In genomic region chr2:3101016-3101703, GRCh38 we compare ENCODE assay signal across 18 cellular contexts.
DNase-seq lines count a peak whose midpoint lies in the region; ATAC-seq, FAIRE-seq and TF ChIP-seq lines count a peak whose summit lies in the region.
"Had no signal": no experiment of that assay in that cellular context is flagged by ENCODE, and none has a peak within 500 bp of the region (broad histone marks: within the 10 kb centered on the region; RNA-seq: fewer than 3 reads in every experiment).

No MANE protein-coding gene starts in this region.

- H3K9me2 ChIP-seq in SK-N-SH: no peaks in the 10 kb centered on the region

- no peak overlapping the region for H3K27ac Mint-ChIP-seq in activated CD4-positive, alpha-beta T cell treated with anti-CD3 and anti-CD28 coated beads, Interleukin-2, amount 10 ng/mL, durations not matched to agents 24 days and 14 days
- H3K27ac Mint-ChIP-seq: IgD-negative memory B cell had no signal

- intact Hi-C loops in activated CD4-positive, alpha-beta T cell treated with anti-CD3 and anti-CD28 coated beads, Interleukin-2, amount 10 ng/mL, durations not matched to agents 24 days and 14 days (cut with micrococcal nuclease): no loop called here
- intact Hi-C loops in kidney (cut with DNase I) (no loop called here), sciatic nerve (cut with DNase I) (no loop called here), ovary (cut with DNase I) (no loop called here)

- H3K4me3 Mint-ChIP-seq in activated CD4-positive, alpha-beta T cell treated with anti-CD3 and anti-CD28 coated beads, Interleukin-2, amount 10 ng/mL, durations not matched to agents 24 days and 14 days: no peak overlapping the region
- H3K4me3 Mint-ChIP-seq: IgD-negative memory B cell had no signal

- H3K36me3 Mint-ChIP-seq in activated CD4-positive, alpha-beta T cell treated with anti-CD3 and anti-CD28 coated beads, Interleukin-2, amount 10 ng/mL, durations not matched to agents 24 days and 14 days (ENCODE audit: low read depth): no peaks in the 10 kb centered on the region
- H3K36me3 Mint-ChIP-seq: IgD-negative memory B cell had no signal

- H3K4me2 ChIP-seq in SK-N-SH: no peak overlapping the region

- CTCF ChIA-PET in SK-N-SH (lab: Yijun Ruan, JAX): interaction anchor here (0.7 to 3.0 kb wide), 16 partner anchors 11 to 1246 kb away, joined by 3 to 15 read pairs (median 3); partner anchors contain the start of gene TRAPPC12

- ATAC-seq in sciatic nerve: no peak
- ATAC-seq: Right ventricle myocardium inferior had no signal

- H3K9ac ChIP-seq in SK-N-SH (no peak overlapping the region), kidney (ENCODE audit: low read length in 2 of 2) (no peak overlapping the region)

- H3K36me3 ChIP-seq in SK-N-SH (replicated peaks in 1 of 2; ENCODE audit: control insufficient read depth in 1 of 2, insufficient read depth in 2 of 2, low read length in 1 of 2): no peaks in the 10 kb centered on the region
- no peaks in the 10 kb centered on the region for H3K36me3 ChIP-seq in kidney (ENCODE audit: control insufficient read depth in 1 of 2, insufficient read depth in 2 of 2, low read length in 2 of 2)
- H3K36me3 ChIP-seq in ovary: no peaks in the 10 kb centered on the region

- TF ChIP-seq RAD21 in SK-N-SH (IDR thresholded peaks at IDR 0.05; ENCODE audit: low read length): no peak; the same call in none of the 2 replicates

- peak; percentile 9 to 100; a peak in 2 of 4 replicates for TF ChIP-seq EP300 in SK-N-SH (IDR thresholded peaks at IDR 0.05; ENCODE audit: borderline replicate concordance in 1 of 2, low read depth in 1 of 2, low read length in 1 of 2)
- no peak for TF ChIP-seq EP300 in ovary (IDR thresholded peaks at IDR 0.05)

- peaks cover 3% of the 10 kb centered on the region for H3K4me1 Mint-ChIP-seq in activated CD4-positive, alpha-beta T cell treated with anti-CD3 and anti-CD28 coated beads, Interleukin-2, amount 10 ng/mL, durations not matched to agents 24 days and 14 days

- H3K27me3 ChIP-seq in SK-N-SH (ENCODE audit: insufficient read depth) (no peaks in the 10 kb centered on the region), ovary (no peaks in the 10 kb centered on the region)

- FAIRE-seq in kidney (lab: Jason Lieb, UNC): no peak
- FAIRE-seq: GM19239, H54 had no signal

- H4K20me1 ChIP-seq in SK-N-SH (ENCODE audit: insufficient read depth): no peaks in the 10 kb centered on the region

- no peak for TF ChIP-seq POLR2A in ovary (IDR thresholded peaks at IDR 0.05)

- no peak for TF ChIP-seq CTCF in SK-N-SH (IDR thresholded peaks at IDR 0.05)
- no peak for TF ChIP-seq CTCF in kidney (IDR thresholded peaks at IDR 0.05; ENCODE audit: borderline replicate concordance, extremely low read depth, insufficient read depth)
- TF ChIP-seq CTCF in ovary (IDR thresholded peaks at IDR 0.05): no peak

- WGBS in SK-N-SH (ENCODE audit: low lambda C conversion rate): 27% methylated on average over 19 of the region's 26 CpGs
- 51 to 72% (median 61%) methylated on average over 25 to 26 of the region's 26 CpGs for WGBS in ovary, 3 donors

- peaks cover 0 to 81% of the 10 kb centered on the region in 2 experiments; a peak in 2 of 4 replicates for H3K4me1 ChIP-seq in SK-N-SH (ENCODE audit: control insufficient read depth in 1 of 2, insufficient read depth in 2 of 2, low read depth in 1 of 2, low read length in 1 of 2)
- no peaks in the 10 kb centered on the region for H3K4me1 ChIP-seq in kidney (ENCODE audit: control insufficient read depth in 1 of 2, insufficient read depth in 1 of 2, low read depth in 1 of 2, low read length in 2 of 2)
- no peaks in the 10 kb centered on the region for H3K4me1 ChIP-seq in ovary (ENCODE audit: insufficient read depth)

- POLR2A ChIA-PET in SK-N-SH (lab: Yijun Ruan, JAX): interaction anchor here (0.7 to 4.7 kb wide), 23 partner anchors 12 to 775 kb away, joined by 3 to 66 read pairs (median 5); partner anchors contain the start of genes EIPR1 and TRAPPC12

- peak overlapping the region in 1 of 2 experiments; percentile 100; a peak in 3 of 4 replicates for H3K27ac ChIP-seq in SK-N-SH (ENCODE audit: low read depth in 2 of 2, low read length in 1 of 2)
- no peak overlapping the region for H3K27ac ChIP-seq in kidney (ENCODE audit: low read depth in 2 of 2, low read length in 2 of 2)
- no peak overlapping the region for H3K27ac ChIP-seq in ovary
- H3K27ac ChIP-seq: C4-2B had no signal

- peak; percentile 35 for DNase-seq in activated CD4-positive, alpha-beta T cell treated with anti-CD3 and anti-CD28 coated beads, Interleukin-2, amount 10 ng/mL, durations not matched to agents 24 days and 14 days
- no peak for DNase-seq in activated CD4-positive, alpha-beta T cell treated with anti-CD3 and anti-CD28 coated beads for 1 hour
- DNase-seq in SK-N-SH (peak; percentile 93), kidney (peak; percentile 30), sciatic nerve (ENCODE audit: low spot score) (peak; percentile 34), MV-4-11 (lab: John Stamatoyannopoulos, UW) (no peak), ovary (no peak)
- no peak for DNase-seq in stimulated activated CD4-positive, alpha-beta T cell treated with anti-CD3 and anti-CD28 coated beads, Interleukin-2, amount 100 ng/mL, for 24 hours
- DNase-seq: 8988T, COR-L47, NCI-H1105 treated with DMSO at 0.1 percent for 48 hours, NCI-H1930, NCI-H748 treated with DMSO at 0.1 percent for 48 hours had no signal

- H3K79me2 ChIP-seq in SK-N-SH (ENCODE audit: insufficient read depth): no peaks in the 10 kb centered on the region

- no peaks in the 10 kb centered on the region for H3K9me3 Mint-ChIP-seq in activated CD4-positive, alpha-beta T cell treated with anti-CD3 and anti-CD28 coated beads, Interleukin-2, amount 10 ng/mL, durations not matched to agents 24 days and 14 days
- H3K9me3 Mint-ChIP-seq: IgD-negative memory B cell had no signal

- peaks cover 7% of the 10 kb centered on the region for H3K27me3 Mint-ChIP-seq in activated CD4-positive, alpha-beta T cell treated with anti-CD3 and anti-CD28 coated beads, Interleukin-2, amount 10 ng/mL, durations not matched to agents 24 days and 14 days

- H3F3A ChIP-seq in SK-N-SH (replicated peaks; ENCODE audit: insufficient read depth): no peaks in the 10 kb centered on the region

- H2AFZ ChIP-seq in SK-N-SH (ENCODE audit: low read depth): no peak overlapping the region

- no peaks in the 10 kb centered on the region for H3K9me3 ChIP-seq in SK-N-SH
- no peaks in the 10 kb centered on the region for H3K9me3 ChIP-seq in kidney (ENCODE audit: control insufficient read depth in 1 of 2, low read length in 2 of 2)
- no peaks in the 10 kb centered on the region for H3K9me3 ChIP-seq in ovary

- peak overlapping the region in 1 of 2 experiments; percentile 29; a peak in 1 of 4 replicates for H3K4me3 ChIP-seq in SK-N-SH (ENCODE audit: low read depth in 2 of 2, low read length in 1 of 2)
- H3K4me3 ChIP-seq in kidney (ENCODE audit: low read length in 2 of 2): no peak overlapping the region
- H3K4me3 ChIP-seq in ovary: no peak overlapping the region

TF ChIP-seq in SK-N-SH, 30 proteins besides CTCF, POLR2A, EP300 and RAD21:
- no peak for TF ChIP-seq RXRA (IDR thresholded peaks at IDR 0.05; ENCODE audit: borderline replicate concordance, low read depth)
- TF ChIP-seq RFX5 (IDR thresholded peaks at IDR 0.05; ENCODE audit: low read length): peak; percentile 51; the same call in 1 of the 2 replicates
- TF ChIP-seq MXI1 (IDR thresholded peaks at IDR 0.05; ENCODE audit: low read depth, low read length): peak; percentile 91
- TF ChIP-seq POLR2AphosphoS5 (IDR thresholded peaks at IDR 0.05; ENCODE audit: low read depth, low read length): peak; percentile 77
- peak; percentile 94 for TF ChIP-seq RCOR1 (IDR thresholded peaks at IDR 0.05; ENCODE audit: low read length)
- TF ChIP-seq JUND (IDR thresholded peaks at IDR 0.05): no peak
- peak; percentile 97 for TF ChIP-seq FOXJ3 (CRISPR knock-in tag; IDR thresholded peaks at IDR 0.05)
- TF ChIP-seq GABPA (IDR thresholded peaks at IDR 0.05; ENCODE audit: low read depth): no peak
- peak; percentile 24 for TF ChIP-seq PBX3 (IDR thresholded peaks at IDR 0.05)
- peak; percentile 83 for TF ChIP-seq CHD2 (IDR thresholded peaks at IDR 0.05; ENCODE audit: low read length, partially characterized antibody)
- TF ChIP-seq TCF12 (IDR thresholded peaks at IDR 0.05): peak; percentile 80
- TF ChIP-seq GATA2 (CRISPR knock-in tag; IDR thresholded peaks at IDR 0.05): peak; percentile 98

Comparison
In these comparisons a context has a peak if more than half of its experiments do, and no peak if none do; other contexts are left out.
1. DNase-seq: peak in activated CD4-positive, alpha-beta T cell treated with anti-CD3 and anti-CD28 coated beads, Interleukin-2, amount 10 ng/mL, durations not matched to agents 24 days and 14 days (single experiment), SK-N-SH (single experiment), kidney (single experiment) and sciatic nerve (single experiment); none in activated CD4-positive, alpha-beta T cell treated with anti-CD3 and anti-CD28 coated beads for 1 hour (single experiment), MV-4-11 (single experiment), stimulated activated CD4-positive, alpha-beta T cell treated with anti-CD3 and anti-CD28 coated beads, Interleukin-2, amount 100 ng/mL, for 24 hours (0 of 2) and ovary (0 of 5).